1 cellular context compared by ENCODE assay signal in the genomic region with DNA sequence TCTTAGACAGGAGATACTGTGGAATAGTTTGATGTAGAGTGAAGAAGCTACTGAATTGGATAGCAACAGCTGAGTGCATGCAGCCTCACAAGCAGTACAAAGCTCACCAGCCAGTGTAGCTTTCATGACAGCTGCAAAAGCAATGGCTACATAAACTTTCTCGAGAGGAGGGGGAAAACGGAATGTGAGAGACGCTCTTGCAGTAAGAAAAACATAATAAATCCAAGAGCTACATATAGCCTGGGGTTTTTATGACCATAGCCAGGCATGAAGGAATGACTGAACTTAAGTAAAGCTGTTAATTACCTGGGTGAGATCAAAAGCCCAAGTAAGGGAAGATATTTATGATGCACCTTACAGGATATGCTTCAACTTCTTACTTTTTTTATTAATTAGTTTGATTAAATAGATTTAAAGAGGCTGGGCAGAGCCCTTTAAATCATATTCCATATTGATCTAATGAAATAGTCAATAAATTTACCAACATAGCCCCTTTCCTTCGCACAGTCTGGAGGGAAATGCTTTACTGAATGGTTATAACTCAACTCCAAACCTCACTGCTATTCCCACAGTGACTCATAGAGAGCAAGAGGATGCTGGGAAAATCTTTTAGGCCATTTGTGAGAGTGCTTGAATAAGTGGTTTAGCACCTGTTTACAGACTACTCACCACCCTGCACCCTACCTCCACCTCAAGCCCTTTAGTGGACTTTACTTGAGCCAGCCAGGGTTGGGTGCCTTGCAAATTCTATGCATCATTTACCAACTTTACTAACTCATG.
TF ChIP-seq lines count a peak whose summit lies in the region.

No MANE protein-coding gene starts in this region.

TF ChIP-seq in HEK293, 187 proteins besides CTCF, POLR2A, EP300 and RAD21 (continued from another document):
- TF ChIP-seq, protein P1, sequence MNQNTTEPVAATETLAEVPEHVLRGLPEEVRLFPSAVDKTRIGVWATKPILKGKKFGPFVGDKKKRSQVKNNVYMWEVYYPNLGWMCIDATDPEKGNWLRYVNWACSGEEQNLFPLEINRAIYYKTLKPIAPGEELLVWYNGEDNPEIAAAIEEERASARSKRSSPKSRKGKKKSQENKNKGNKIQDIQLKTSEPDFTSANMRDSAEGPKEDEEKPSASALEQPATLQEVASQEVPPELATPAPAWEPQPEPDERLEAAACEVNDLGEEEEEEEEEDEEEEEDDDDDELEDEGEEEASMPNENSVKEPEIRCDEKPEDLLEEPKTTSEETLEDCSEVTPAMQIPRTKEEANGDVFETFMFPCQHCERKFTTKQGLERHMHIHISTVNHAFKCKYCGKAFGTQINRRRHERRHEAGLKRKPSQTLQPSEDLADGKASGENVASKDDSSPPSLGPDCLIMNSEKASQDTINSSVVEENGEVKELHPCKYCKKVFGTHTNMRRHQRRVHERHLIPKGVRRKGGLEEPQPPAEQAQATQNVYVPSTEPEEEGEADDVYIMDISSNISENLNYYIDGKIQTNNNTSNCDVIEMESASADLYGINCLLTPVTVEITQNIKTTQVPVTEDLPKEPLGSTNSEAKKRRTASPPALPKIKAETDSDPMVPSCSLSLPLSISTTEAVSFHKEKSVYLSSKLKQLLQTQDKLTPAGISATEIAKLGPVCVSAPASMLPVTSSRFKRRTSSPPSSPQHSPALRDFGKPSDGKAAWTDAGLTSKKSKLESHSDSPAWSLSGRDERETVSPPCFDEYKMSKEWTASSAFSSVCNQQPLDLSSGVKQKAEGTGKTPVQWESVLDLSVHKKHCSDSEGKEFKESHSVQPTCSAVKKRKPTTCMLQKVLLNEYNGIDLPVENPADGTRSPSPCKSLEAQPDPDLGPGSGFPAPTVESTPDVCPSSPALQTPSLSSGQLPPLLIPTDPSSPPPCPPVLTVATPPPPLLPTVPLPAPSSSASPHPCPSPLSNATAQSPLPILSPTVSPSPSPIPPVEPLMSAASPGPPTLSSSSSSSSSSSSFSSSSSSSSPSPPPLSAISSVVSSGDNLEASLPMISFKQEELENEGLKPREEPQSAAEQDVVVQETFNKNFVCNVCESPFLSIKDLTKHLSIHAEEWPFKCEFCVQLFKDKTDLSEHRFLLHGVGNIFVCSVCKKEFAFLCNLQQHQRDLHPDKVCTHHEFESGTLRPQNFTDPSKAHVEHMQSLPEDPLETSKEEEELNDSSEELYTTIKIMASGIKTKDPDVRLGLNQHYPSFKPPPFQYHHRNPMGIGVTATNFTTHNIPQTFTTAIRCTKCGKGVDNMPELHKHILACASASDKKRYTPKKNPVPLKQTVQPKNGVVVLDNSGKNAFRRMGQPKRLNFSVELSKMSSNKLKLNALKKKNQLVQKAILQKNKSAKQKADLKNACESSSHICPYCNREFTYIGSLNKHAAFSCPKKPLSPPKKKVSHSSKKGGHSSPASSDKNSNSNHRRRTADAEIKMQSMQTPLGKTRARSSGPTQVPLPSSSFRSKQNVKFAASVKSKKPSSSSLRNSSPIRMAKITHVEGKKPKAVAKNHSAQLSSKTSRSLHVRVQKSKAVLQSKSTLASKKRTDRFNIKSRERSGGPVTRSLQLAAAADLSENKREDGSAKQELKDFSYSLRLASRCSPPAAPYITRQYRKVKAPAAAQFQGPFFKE (tag by site-specific recombination; IDR thresholded peaks at IDR 0.05; ENCODE audit: borderline replicate concordance): no peak
- TF ChIP-seq ZNF776 (tag by site-specific recombination; IDR thresholded peaks at IDR 0.05; ENCODE audit: borderline replicate concordance) (no peak), FEZF1 (tag by site-specific recombination; IDR thresholded peaks at IDR 0.05) (peak; percentile 52; the same call in 1 of the 2 replicates), ZNF530 (tag by site-specific recombination; IDR thresholded peaks at IDR 0.05; ENCODE audit: low read depth) (no peak), ZNF146 (tag by site-specific recombination; IDR thresholded peaks at IDR 0.05) (no peak), ZNF843 (tag by site-specific recombination; IDR thresholded peaks at IDR 0.05) (0 out of 2 replicates have a peak, but pooled peaks have one; percentile 18), ZNF549 (tag by site-specific recombination; IDR thresholded peaks at IDR 0.05) (no peak), TCF7L2 (IDR thresholded peaks at IDR 0.05; ENCODE audit: borderline replicate concordance, low read depth, low read length) (peak; percentile 66; the same call in 1 of the 2 replicates), ZNF629 (tag by site-specific recombination; IDR thresholded peaks at IDR 0.05) (0 out of 2 replicates have a peak, but pooled peaks have one; percentile 16), ZNF610 (tag by site-specific recombination; IDR thresholded peaks at IDR 0.05; ENCODE audit: borderline replicate concordance) (peak; percentile 58; the same call in 1 of the 2 replicates), ZNF596 (tag by site-specific recombination; IDR thresholded peaks at IDR 0.05) (0 out of 2 replicates have a peak, but pooled peaks have one; percentile 16), ZNF184 (tag by site-specific recombination; IDR thresholded peaks at IDR 0.05) (0 out of 2 replicates have a peak, but pooled peaks have one; percentile 14), MZF1 (tag by site-specific recombination; IDR thresholded peaks at IDR 0.05; ENCODE audit: borderline replicate concordance) (0 out of 2 replicates have a peak, but pooled peaks have one; percentile 16), ZNF202 (tag by site-specific recombination; IDR thresholded peaks at IDR 0.05; ENCODE audit: borderline replicate concordance) (no peak), YY1 (tag by site-specific recombination; IDR thresholded peaks at IDR 0.05) (peak; percentile 44; the same call in 1 of the 2 replicates)
- TF ChIP-seq, protein P2, sequence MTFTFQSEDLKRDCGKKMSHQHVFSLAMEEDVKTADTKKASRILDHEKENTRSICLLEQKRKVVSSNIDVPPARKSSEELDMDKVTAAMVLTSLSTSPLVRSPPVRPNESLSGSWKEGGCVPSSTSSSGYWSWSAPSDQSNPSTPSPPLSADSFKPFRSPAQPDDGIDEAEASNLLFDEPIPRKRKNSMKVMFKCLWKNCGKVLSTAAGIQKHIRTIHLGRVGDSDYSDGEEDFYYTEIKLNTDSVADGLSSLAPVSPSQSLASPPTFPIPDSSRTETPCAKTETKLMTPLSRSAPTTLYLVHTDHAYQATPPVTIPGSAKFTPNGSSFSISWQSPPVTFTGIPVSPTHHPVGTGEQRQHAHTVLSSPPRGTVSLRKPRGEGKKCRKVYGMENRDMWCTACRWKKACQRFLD (tag by site-specific recombination; IDR thresholded peaks at IDR 0.05): no peak
- TF ChIP-seq, protein P3, sequence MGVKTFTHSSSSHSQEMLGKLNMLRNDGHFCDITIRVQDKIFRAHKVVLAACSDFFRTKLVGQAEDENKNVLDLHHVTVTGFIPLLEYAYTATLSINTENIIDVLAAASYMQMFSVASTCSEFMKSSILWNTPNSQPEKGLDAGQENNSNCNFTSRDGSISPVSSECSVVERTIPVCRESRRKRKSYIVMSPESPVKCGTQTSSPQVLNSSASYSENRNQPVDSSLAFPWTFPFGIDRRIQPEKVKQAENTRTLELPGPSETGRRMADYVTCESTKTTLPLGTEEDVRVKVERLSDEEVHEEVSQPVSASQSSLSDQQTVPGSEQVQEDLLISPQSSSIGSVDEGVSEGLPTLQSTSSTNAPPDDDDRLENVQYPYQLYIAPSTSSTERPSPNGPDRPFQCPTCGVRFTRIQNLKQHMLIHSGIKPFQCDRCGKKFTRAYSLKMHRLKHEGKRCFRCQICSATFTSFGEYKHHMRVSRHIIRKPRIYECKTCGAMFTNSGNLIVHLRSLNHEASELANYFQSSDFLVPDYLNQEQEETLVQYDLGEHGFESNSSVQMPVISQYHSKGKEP (tag by site-specific recombination; IDR thresholded peaks at IDR 0.05): 0 out of 2 replicates have a peak, but pooled peaks have one; percentile 58
- TF ChIP-seq, protein P4, sequence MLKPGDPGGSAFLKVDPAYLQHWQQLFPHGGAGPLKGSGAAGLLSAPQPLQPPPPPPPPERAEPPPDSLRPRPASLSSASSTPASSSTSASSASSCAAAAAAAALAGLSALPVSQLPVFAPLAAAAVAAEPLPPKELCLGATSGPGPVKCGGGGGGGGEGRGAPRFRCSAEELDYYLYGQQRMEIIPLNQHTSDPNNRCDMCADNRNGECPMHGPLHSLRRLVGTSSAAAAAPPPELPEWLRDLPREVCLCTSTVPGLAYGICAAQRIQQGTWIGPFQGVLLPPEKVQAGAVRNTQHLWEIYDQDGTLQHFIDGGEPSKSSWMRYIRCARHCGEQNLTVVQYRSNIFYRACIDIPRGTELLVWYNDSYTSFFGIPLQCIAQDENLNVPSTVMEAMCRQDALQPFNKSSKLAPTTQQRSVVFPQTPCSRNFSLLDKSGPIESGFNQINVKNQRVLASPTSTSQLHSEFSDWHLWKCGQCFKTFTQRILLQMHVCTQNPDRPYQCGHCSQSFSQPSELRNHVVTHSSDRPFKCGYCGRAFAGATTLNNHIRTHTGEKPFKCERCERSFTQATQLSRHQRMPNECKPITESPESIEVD (tag by site-specific recombination; IDR thresholded peaks at IDR 0.05): peak; percentile 72
- TF ChIP-seq, protein P5, sequence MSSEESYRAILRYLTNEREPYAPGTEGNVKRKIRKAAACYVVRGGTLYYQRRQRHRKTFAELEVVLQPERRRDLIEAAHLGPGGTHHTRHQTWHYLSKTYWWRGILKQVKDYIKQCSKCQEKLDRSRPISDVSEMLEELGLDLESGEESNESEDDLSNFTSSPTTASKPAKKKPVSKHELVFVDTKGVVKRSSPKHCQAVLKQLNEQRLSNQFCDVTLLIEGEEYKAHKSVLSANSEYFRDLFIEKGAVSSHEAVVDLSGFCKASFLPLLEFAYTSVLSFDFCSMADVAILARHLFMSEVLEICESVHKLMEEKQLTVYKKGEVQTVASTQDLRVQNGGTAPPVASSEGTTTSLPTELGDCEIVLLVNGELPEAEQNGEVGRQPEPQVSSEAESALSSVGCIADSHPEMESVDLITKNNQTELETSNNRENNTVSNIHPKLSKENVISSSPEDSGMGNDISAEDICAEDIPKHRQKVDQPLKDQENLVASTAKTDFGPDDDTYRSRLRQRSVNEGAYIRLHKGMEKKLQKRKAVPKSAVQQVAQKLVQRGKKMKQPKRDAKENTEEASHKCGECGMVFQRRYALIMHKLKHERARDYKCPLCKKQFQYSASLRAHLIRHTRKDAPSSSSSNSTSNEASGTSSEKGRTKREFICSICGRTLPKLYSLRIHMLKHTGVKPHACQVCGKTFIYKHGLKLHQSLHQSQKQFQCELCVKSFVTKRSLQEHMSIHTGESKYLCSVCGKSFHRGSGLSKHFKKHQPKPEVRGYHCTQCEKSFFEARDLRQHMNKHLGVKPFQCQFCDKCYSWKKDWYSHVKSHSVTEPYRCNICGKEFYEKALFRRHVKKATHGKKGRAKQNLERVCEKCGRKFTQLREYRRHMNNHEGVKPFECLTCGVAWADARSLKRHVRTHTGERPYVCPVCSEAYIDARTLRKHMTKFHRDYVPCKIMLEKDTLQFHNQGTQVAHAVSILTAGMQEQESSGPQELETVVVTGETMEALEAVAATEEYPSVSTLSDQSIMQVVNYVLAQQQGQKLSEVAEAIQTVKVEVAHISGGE (tag by site-specific recombination; conservative IDR thresholded peaks at IDR 0.05; ENCODE audit: low read depth): peak; percentile 42; the same call in 1 of the 2 replicates
- TF ChIP-seq, protein P6, sequence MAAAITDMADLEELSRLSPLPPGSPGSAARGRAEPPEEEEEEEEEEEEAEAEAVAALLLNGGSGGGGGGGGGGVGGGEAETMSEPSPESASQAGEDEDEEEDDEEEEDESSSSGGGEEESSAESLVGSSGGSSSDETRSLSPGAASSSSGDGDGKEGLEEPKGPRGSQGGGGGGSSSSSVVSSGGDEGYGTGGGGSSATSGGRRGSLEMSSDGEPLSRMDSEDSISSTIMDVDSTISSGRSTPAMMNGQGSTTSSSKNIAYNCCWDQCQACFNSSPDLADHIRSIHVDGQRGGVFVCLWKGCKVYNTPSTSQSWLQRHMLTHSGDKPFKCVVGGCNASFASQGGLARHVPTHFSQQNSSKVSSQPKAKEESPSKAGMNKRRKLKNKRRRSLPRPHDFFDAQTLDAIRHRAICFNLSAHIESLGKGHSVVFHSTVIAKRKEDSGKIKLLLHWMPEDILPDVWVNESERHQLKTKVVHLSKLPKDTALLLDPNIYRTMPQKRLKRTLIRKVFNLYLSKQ (tag by site-specific recombination; IDR thresholded peaks at IDR 0.05; ENCODE audit: borderline replicate concordance): no peak
- TF ChIP-seq, protein P7, sequence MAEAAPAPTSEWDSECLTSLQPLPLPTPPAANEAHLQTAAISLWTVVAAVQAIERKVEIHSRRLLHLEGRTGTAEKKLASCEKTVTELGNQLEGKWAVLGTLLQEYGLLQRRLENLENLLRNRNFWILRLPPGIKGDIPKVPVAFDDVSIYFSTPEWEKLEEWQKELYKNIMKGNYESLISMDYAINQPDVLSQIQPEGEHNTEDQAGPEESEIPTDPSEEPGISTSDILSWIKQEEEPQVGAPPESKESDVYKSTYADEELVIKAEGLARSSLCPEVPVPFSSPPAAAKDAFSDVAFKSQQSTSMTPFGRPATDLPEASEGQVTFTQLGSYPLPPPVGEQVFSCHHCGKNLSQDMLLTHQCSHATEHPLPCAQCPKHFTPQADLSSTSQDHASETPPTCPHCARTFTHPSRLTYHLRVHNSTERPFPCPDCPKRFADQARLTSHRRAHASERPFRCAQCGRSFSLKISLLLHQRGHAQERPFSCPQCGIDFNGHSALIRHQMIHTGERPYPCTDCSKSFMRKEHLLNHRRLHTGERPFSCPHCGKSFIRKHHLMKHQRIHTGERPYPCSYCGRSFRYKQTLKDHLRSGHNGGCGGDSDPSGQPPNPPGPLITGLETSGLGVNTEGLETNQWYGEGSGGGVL (tag by site-specific recombination; IDR thresholded peaks at IDR 0.05): peak; percentile 23; the same call in 1 of the 2 replicates
